Comparison of ENCODE assay signal across 1 cellular context in the genomic region with DNA sequence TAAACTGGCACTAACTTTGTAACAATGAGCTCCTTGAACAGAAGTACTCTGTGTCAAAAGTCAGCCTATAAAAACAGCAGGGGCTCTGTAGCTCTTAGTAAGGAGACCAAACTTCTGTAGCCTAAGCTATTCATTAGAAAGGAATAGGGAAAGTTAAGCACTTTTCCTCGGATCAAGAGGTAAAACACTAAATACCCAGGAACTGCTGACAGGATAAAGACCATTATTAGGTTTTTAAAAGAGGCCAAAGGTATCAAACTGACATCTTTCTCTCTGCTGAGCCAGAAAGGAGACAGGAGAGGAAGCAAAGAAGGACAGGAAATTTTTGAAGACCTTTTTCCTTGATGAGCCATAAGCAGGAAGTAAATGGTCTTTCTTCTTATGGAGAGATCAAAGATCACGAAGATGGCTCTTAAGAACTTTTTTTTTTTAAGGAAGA.
TF ChIP-seq lines count a peak whose summit lies in the region.

No MANE protein-coding gene starts in this region.

TF ChIP-seq in K562, 482 proteins besides CTCF, POLR2A, EP300 and RAD21 (continued from another document):
- TF ChIP-seq ZFP36 (IDR thresholded peaks at IDR 0.05; ENCODE audit: low read depth, low read length, partially characterized antibody) = no peak
- no peak for TF ChIP-seq ZNF699 (CRISPR knock-in tag; IDR thresholded peaks at IDR 0.05; ENCODE audit: insufficient replicate concordance)
- no peak for TF ChIP-seq NFRKB (IDR thresholded peaks at IDR 0.05; ENCODE audit: low read depth)
- TF ChIP-seq, protein P1, sequence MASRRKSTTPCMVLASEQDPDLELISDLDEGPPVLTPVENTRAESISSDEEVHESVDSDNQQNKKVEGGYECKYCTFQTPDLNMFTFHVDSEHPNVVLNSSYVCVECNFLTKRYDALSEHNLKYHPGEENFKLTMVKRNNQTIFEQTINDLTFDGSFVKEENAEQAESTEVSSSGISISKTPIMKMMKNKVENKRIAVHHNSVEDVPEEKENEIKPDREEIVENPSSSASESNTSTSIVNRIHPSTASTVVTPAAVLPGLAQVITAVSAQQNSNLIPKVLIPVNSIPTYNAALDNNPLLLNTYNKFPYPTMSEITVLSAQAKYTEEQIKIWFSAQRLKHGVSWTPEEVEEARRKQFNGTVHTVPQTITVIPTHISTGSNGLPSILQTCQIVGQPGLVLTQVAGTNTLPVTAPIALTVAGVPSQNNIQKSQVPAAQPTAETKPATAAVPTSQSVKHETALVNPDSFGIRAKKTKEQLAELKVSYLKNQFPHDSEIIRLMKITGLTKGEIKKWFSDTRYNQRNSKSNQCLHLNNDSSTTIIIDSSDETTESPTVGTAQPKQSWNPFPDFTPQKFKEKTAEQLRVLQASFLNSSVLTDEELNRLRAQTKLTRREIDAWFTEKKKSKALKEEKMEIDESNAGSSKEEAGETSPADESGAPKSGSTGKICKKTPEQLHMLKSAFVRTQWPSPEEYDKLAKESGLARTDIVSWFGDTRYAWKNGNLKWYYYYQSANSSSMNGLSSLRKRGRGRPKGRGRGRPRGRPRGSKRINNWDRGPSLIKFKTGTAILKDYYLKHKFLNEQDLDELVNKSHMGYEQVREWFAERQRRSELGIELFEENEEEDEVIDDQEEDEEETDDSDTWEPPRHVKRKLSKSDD (conservative IDR thresholded peaks at IDR 0.05; ENCODE audit: low read length) = no peak
